Comparison of ENCODE assay signal across 18 cellular contexts in genomic region chr2:223203971-223204370, GRCh38.
A peak's percentile ranks its signal among the peaks of the same experiment; 100 is the strongest.
DNase-seq lines count a peak whose midpoint lies in the region; ATAC-seq and TF ChIP-seq lines count a peak whose summit lies in the region.
"Had no signal": no experiment of that assay in that cellular context is flagged by ENCODE, and none has a peak within 500 bp of the region (broad histone marks: within the 10 kb centered on the region; RNA-seq: fewer than 3 reads in every experiment).

No MANE protein-coding gene starts in this region.

- H3K4me2 ChIP-seq in GM23248 (ENCODE audit: unreplicated experiment) (peak overlapping the region; percentile 58), SK-N-SH (peak overlapping the region; percentile 27), smooth muscle cell (peak overlapping the region; percentile 55)

- H3K27ac ChIP-seq in GM23248: peak overlapping the region; percentile 24
- H3K27ac ChIP-seq in SK-N-SH (ENCODE audit: low read depth in 2 of 2, low read length in 1 of 2): peak overlapping the region; percentile 34 to 43; a peak in 3 of 4 replicates
- H3K27ac ChIP-seq in smooth muscle cell (ENCODE audit: low read depth): peak overlapping the region; percentile 94
- H3K27ac ChIP-seq: parathyroid adenoma, RWPE1, spleen had no signal

- H3K79me2 ChIP-seq in GM23248 (ENCODE audit: insufficient read depth) (no peaks in the 10 kb centered on the region), SK-N-SH (ENCODE audit: insufficient read depth) (no peaks in the 10 kb centered on the region), smooth muscle cell (ENCODE audit: low read depth) (no peaks in the 10 kb centered on the region)
- H3K79me2 ChIP-seq: parathyroid adenoma had no signal

- ATAC-seq in GM18520 (IDR thresholded peaks at IDR 0.05; ENCODE audit: unreplicated experiment): no peak
- no peak for ATAC-seq in GM19023 (IDR thresholded peaks at IDR 0.05; ENCODE audit: unreplicated experiment)
- ATAC-seq: activated CD8-positive, alpha-beta memory T cell treated with anti-CD3 and anti-CD28 coated beads, Interleukin-2, amount 10 ng/mL, durations not matched to agents 7 days and 5 days had no signal

- no peaks in the 10 kb centered on the region for H3K36me3 Mint-ChIP-seq in nephron progenitor cell (ENCODE audit: low read depth)
- H3K36me3 Mint-ChIP-seq: activated CD8-positive, alpha-beta memory T cell treated with anti-CD3 and anti-CD28 coated beads, Interleukin-2, amount 10 ng/mL, durations not matched to agents 7 days and 5 days; CD8-positive, alpha-beta memory T cell had no signal

- TF ChIP-seq CTCF in SK-N-SH (IDR thresholded peaks at IDR 0.05) (no peak), fibroblast of mammary gland (conservative IDR thresholded peaks at IDR 0.05; ENCODE audit: control insufficient read depth, insufficient read depth, low read depth, low read length) (no peak), smooth muscle cell (IDR thresholded peaks at IDR 0.05; ENCODE audit: borderline replicate concordance, insufficient read depth, poor library complexity, severe bottlenecking) (no peak), nephron progenitor cell (IDR thresholded peaks at IDR 0.05) (no peak)

- peaks cover 4% of the 10 kb centered on the region for H3K27me3 Mint-ChIP-seq in nephron progenitor cell (ENCODE audit: low read depth, poor library complexity)
- H3K27me3 Mint-ChIP-seq: activated CD8-positive, alpha-beta memory T cell treated with anti-CD3 and anti-CD28 coated beads, Interleukin-2, amount 10 ng/mL, durations not matched to agents 7 days and 5 days had no signal

- no peak for TF ChIP-seq RAD21 in SK-N-SH (IDR thresholded peaks at IDR 0.05; ENCODE audit: low read length)

- H3F3A ChIP-seq in GM23248 (ENCODE audit: insufficient read depth) (peaks cover 9% of the 10 kb centered on the region; the same call in 1 of the 2 replicates), SK-N-SH (replicated peaks; ENCODE audit: insufficient read depth) (no peaks in the 10 kb centered on the region), smooth muscle cell (ENCODE audit: low read depth) (peaks cover 12% of the 10 kb centered on the region)

- in situ Hi-C loops in GM23248 (cut with MboI): no loop called here

- peak; percentile 87 for DNase-seq in GM23248
- DNase-seq in SK-N-SH: no peak
- DNase-seq in fibroblast of mammary gland (ENCODE audit: low read depth): peak; percentile 85
- DNase-seq in smooth muscle cell (lab: John Stamatoyannopoulos, UW; ENCODE audit: unreplicated experiment): no peak
- DNase-seq in nephron progenitor cell: no peak
- DNase-seq in mesenteric fat pad (ENCODE audit: low spot score): no peak
- DNase-seq: activated CD8-positive, alpha-beta memory T cell treated with anti-CD3 and anti-CD28 coated beads, Interleukin-2, amount 10 ng/mL, durations not matched to agents 7 days and 5 days; activated naive CD4-positive, alpha-beta T cell; caudate nucleus; CD8-positive, alpha-beta memory T cell; hippocampal formation; NCI-H82; spleen had no signal

- CTCF ChIA-PET in SK-N-SH (lab: Yijun Ruan, JAX): no interaction called here

- H4K20me1 ChIP-seq in GM23248 (ENCODE audit: insufficient read depth) (no peaks in the 10 kb centered on the region), SK-N-SH (ENCODE audit: insufficient read depth) (no peaks in the 10 kb centered on the region), smooth muscle cell (ENCODE audit: low read depth) (no peaks in the 10 kb centered on the region)

- H3K9ac ChIP-seq in GM23248 (no peak overlapping the region), SK-N-SH (peak overlapping the region; percentile 8; the same call in 1 of the 2 replicates), smooth muscle cell (ENCODE audit: low read depth) (peak overlapping the region; percentile 63)
- H3K9ac ChIP-seq: parathyroid adenoma had no signal

- H3K9me3 ChIP-seq in GM23248 (ENCODE audit: low read depth) (no peaks in the 10 kb centered on the region), SK-N-SH (no peaks in the 10 kb centered on the region), smooth muscle cell (replicated peaks; ENCODE audit: low read depth) (no peaks in the 10 kb centered on the region)

- no peaks in the 10 kb centered on the region for H3K4me1 Mint-ChIP-seq in nephron progenitor cell
- H3K4me1 Mint-ChIP-seq: activated CD8-positive, alpha-beta memory T cell treated with anti-CD3 and anti-CD28 coated beads, Interleukin-2, amount 10 ng/mL, durations not matched to agents 7 days and 5 days; CD8-positive, alpha-beta memory T cell had no signal

- H3K36me3 ChIP-seq in GM23248 (ENCODE audit: low read depth) (no peaks in the 10 kb centered on the region), SK-N-SH (replicated peaks in 1 of 2; ENCODE audit: control insufficient read depth in 1 of 2, insufficient read depth in 2 of 2, low read length in 1 of 2) (no peaks in the 10 kb centered on the region), smooth muscle cell (ENCODE audit: low read depth) (no peaks in the 10 kb centered on the region)
- H3K36me3 ChIP-seq: spleen had no signal

- H3K4me3 ChIP-seq in GM23248: peak overlapping the region; percentile 37
- no peak overlapping the region for H3K4me3 ChIP-seq in SK-N-SH (ENCODE audit: low read depth in 2 of 2, low read length in 1 of 2)
- H3K4me3 ChIP-seq in fibroblast of mammary gland (ENCODE audit: control insufficient read depth, low read depth, low read length): no peak overlapping the region
- no peak overlapping the region for H3K4me3 ChIP-seq in smooth muscle cell
- H3K4me3 ChIP-seq: spleen had no signal

- no peaks in the 10 kb centered on the region for H3K27me3 ChIP-seq in GM23248 (replicated peaks; ENCODE audit: insufficient read depth)
- H3K27me3 ChIP-seq in SK-N-SH (ENCODE audit: insufficient read depth): no peaks in the 10 kb centered on the region
- no peaks in the 10 kb centered on the region for H3K27me3 ChIP-seq in smooth muscle cell (ENCODE audit: low read depth)
- H3K27me3 ChIP-seq: spleen had no signal

- H3K27ac Mint-ChIP-seq in nephron progenitor cell: no peak overlapping the region
- H3K27ac Mint-ChIP-seq: activated CD8-positive, alpha-beta memory T cell treated with anti-CD3 and anti-CD28 coated beads, Interleukin-2, amount 10 ng/mL, durations not matched to agents 7 days and 5 days; T-helper 1 cell treated with Interleukin-12 subunit alpha and Interleukin-12 subunit beta and Interleukin-4 antibody, amounts not matched to agents 30 μg/mL and 1 μg/mL, for 36 hours had no signal

- H3K9me2 ChIP-seq in GM23248 (ENCODE audit: insufficient read depth): no peaks in the 10 kb centered on the region
- H3K9me2 ChIP-seq in SK-N-SH: no peaks in the 10 kb centered on the region

- no peak overlapping the region for H2AFZ ChIP-seq in GM23248
- no peak overlapping the region for H2AFZ ChIP-seq in SK-N-SH (ENCODE audit: low read depth)
- peak overlapping the region; percentile 69 for H2AFZ ChIP-seq in smooth muscle cell (ENCODE audit: low read depth)
- H2AFZ ChIP-seq: parathyroid adenoma had no signal

- WGBS in GM23248 (ENCODE audit: low coverage in 1 of 2, low lambda C conversion rate in 2 of 2, missing lambda C conversion rate in 2 of 2), 2 experiments: 0 to 2% methylated on average over 1 of the region's 1 CpG
- 7% methylated on average over 1 of the region's 1 CpG for WGBS in SK-N-SH (ENCODE audit: low lambda C conversion rate)
- 0% methylated on average over 1 of the region's 1 CpG for WGBS in smooth muscle cell (ENCODE audit: low lambda C conversion rate)

- no peak for TF ChIP-seq EP300 in SK-N-SH (IDR thresholded peaks at IDR 0.05; ENCODE audit: borderline replicate concordance in 1 of 2, low read depth in 1 of 2, low read length in 1 of 2)

- POLR2A ChIA-PET in SK-N-SH (lab: Yijun Ruan, JAX): no interaction called here

- H3K9me3 Mint-ChIP-seq in nephron progenitor cell: peaks cover 17% of the 10 kb centered on the region

- H3K4me3 Mint-ChIP-seq in nephron progenitor cell: no peak overlapping the region
- H3K4me3 Mint-ChIP-seq: activated CD8-positive, alpha-beta memory T cell treated with anti-CD3 and anti-CD28 coated beads, Interleukin-2, amount 10 ng/mL, durations not matched to agents 7 days and 5 days; CD8-positive, alpha-beta memory T cell; T-helper 1 cell treated with Interleukin-12 subunit alpha and Interleukin-12 subunit beta and Interleukin-4 antibody, amounts not matched to agents 30 μg/mL and 1 μg/mL, for 36 hours had no signal

- H3K4me1 ChIP-seq in GM23248 (ENCODE audit: insufficient read depth) (peaks cover 14% of the 10 kb centered on the region; the same call in 1 of the 2 replicates), SK-N-SH (ENCODE audit: control insufficient read depth in 1 of 2, insufficient read depth in 2 of 2, low read depth in 1 of 2, low read length in 1 of 2) (peaks cover 0 to 15% of the 10 kb centered on the region in 2 experiments; a peak in 2 of 4 replicates), smooth muscle cell (ENCODE audit: low read depth) (peaks cover 12% of the 10 kb centered on the region)
- H3K4me1 ChIP-seq: parathyroid adenoma, spleen had no signal

TF ChIP-seq in SK-N-SH, 30 proteins besides CTCF, POLR2A, EP300 and RAD21:
- TF ChIP-seq MEF2A (IDR thresholded peaks at IDR 0.05; ENCODE audit: borderline replicate concordance, low read depth): no peak
- peak; percentile 73 for TF ChIP-seq PBX3 (IDR thresholded peaks at IDR 0.05)
- TF ChIP-seq YY1 (IDR thresholded peaks at IDR 0.05; ENCODE audit: low read depth): no peak
- TF ChIP-seq POLR2AphosphoS5 (IDR thresholded peaks at IDR 0.05; ENCODE audit: low read depth, low read length): no peak
- TF ChIP-seq FOSL2 (IDR thresholded peaks at IDR 0.05; ENCODE audit: borderline replicate concordance, low read depth): peak; percentile 50; the same call in 1 of the 2 replicates
- TF ChIP-seq JUND (IDR thresholded peaks at IDR 0.05): 0 out of 2 replicates have a peak, but pooled peaks have one; percentile 29
- TF ChIP-seq, protein P1, sequence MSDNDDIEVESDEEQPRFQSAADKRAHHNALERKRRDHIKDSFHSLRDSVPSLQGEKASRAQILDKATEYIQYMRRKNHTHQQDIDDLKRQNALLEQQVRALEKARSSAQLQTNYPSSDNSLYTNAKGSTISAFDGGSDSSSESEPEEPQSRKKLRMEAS (IDR thresholded peaks at IDR 0.05; ENCODE audit: low read depth): 0 out of 2 replicates have a peak, but pooled peaks have one; percentile 18

Comparison
In these comparisons a context has a peak if more than half of its experiments do, and no peak if none do; other contexts are left out.
1. DNase-seq: peak in GM23248 (single experiment) and fibroblast of mammary gland (single experiment); none in SK-N-SH (single experiment), smooth muscle cell (single experiment), nephron progenitor cell (single experiment) and mesenteric fat pad (single experiment).
2. H3K27ac ChIP-seq: peak in every context shown above with its lines; median percentile 94 in smooth muscle cell; 38 in SK-N-SH; 24 in GM23248.
3. Peak in every context shown above with its lines, with median percentiles within 50 percentile points of each other: H3K4me2 ChIP-seq.